ENCODE assay signal across 22 cellular contexts in the genomic region with DNA sequence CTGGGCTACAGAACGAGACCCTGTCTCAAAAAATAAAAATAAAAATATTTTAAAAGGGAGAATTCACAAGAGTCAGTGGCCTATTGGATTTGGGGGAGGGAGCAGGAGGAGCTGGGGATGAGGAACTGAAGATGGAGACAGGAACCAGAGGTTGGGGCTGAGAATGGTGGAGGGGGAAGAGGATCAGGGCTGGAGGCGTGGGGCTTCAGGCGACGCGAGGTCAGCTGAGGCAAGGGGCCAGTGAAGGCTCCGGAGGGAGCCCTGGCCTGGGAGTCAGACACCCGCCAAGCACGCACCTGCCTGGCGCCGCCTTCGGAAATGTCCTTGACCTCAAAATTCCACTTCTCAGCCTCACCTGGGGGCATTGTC. TPM values are rescaled to one million over a fixed set of nuclear protein-coding genes. Genes with fewer than 3 reads are reported as not detected.
DNase-seq lines count a peak whose midpoint lies in the region; ATAC-seq, FAIRE-seq and TF ChIP-seq lines count a peak whose summit lies in the region.
"Had no signal": no experiment of that assay in that cellular context is flagged by ENCODE, and none has a peak within 500 bp of the region (broad histone marks: within the 10 kb centered on the region; RNA-seq: fewer than 3 reads in every experiment).

No MANE protein-coding gene starts in this region.

- H3K27me3 Mint-ChIP-seq in brain: peaks cover 58% of the 10 kb centered on the region
- H3K27me3 Mint-ChIP-seq in progenitor cell of endocrine pancreas: peaks cover 57% of the 10 kb centered on the region

- no peaks in the 10 kb centered on the region for H3K4me1 ChIP-seq in HUES48 (ENCODE audit: control insufficient read depth, insufficient read depth, low read length)
- H3K4me1 ChIP-seq in keratinocyte (ENCODE audit: control insufficient read depth, extremely low read depth, insufficient read depth, low read length): no peaks in the 10 kb centered on the region
- H3K4me1 ChIP-seq: ascending aorta, foreskin keratinocyte had no signal

- no peak overlapping the region for H3K9ac ChIP-seq in HUES48 (ENCODE audit: low read depth, low read length)
- no peak overlapping the region for H3K9ac ChIP-seq in keratinocyte (ENCODE audit: control insufficient read depth, extremely low read depth, insufficient read depth, low read length)

- H3K27me3 ChIP-seq in HUES48 (ENCODE audit: control insufficient read depth, insufficient read depth, low read length) (peaks cover 48% of the 10 kb centered on the region), keratinocyte (ENCODE audit: control insufficient read depth, extremely low read depth, insufficient read depth, low read length) (peaks cover 56% of the 10 kb centered on the region)

- H3K4me1 Mint-ChIP-seq in brain (no peaks in the 10 kb centered on the region), progenitor cell of endocrine pancreas (ENCODE audit: low read depth) (peaks cover 1% of the 10 kb centered on the region)

- peak overlapping the region; percentile 56 for H3K4me3 ChIP-seq in HUES48 (ENCODE audit: low read depth, low read length)
- no peak overlapping the region for H3K4me3 ChIP-seq in keratinocyte (ENCODE audit: control insufficient read depth in 2 of 3, extremely low read depth in 1 of 3, insufficient read depth in 2 of 3, low read depth in 1 of 3, low read length in 3 of 3)

- ATAC-seq in GM21737 (IDR thresholded peaks at IDR 0.05; ENCODE audit: unreplicated experiment): no peak

- H3K9me3 ChIP-seq in HUES48 (ENCODE audit: control insufficient read depth, insufficient read depth, low read length) (no peaks in the 10 kb centered on the region), keratinocyte (ENCODE audit: control insufficient read depth, low read depth, low read length) (no peaks in the 10 kb centered on the region)
- H3K9me3 ChIP-seq: ascending aorta had no signal

- H4K20me1 ChIP-seq in keratinocyte (ENCODE audit: control insufficient read depth, extremely low read depth, insufficient read depth, low read length): no peaks in the 10 kb centered on the region

- no peaks in the 10 kb centered on the region for H3K79me2 ChIP-seq in keratinocyte (ENCODE audit: control insufficient read depth, insufficient read depth, low read length)

- H3K4me2 ChIP-seq in keratinocyte (ENCODE audit: control insufficient read depth, extremely low read depth, insufficient read depth, low read depth, low read length): peak overlapping the region; percentile 45

- TF ChIP-seq CTCF in brain (conservative IDR thresholded peaks at IDR 0.05) (no peak), keratinocyte (optimal IDR thresholded peaks at IDR 0.05 in 1 of 3, IDR thresholded peaks at IDR 0.05 in 1 of 3, conservative IDR thresholded peaks at IDR 0.05 in 1 of 3; ENCODE audit: extremely low read depth in 1 of 3, insufficient read depth in 2 of 3, low read length in 3 of 3) (no peak), progenitor cell of endocrine pancreas (IDR thresholded peaks at IDR 0.05; ENCODE audit: unreplicated experiment) (no peak)

- DNase-seq in keratinocyte (ENCODE audit: low read depth, low spot score) (no peak), progenitor cell of endocrine pancreas (ENCODE audit: low spot score, unreplicated experiment) (no peak), retina (no peak), inferior parietal cortex (ENCODE audit: extremely low spot score) (no peak)
- DNase-seq: activated T-cell treated with anti-CD3 and anti-CD28 coated beads, Interleukin-2, amount 50 U/mL, for 4 hours; AML-193; CD8-positive, alpha-beta memory T cell; cerebellar nuclear complex; effector CD4-positive, alpha-beta T cell; foreskin keratinocyte; hippocampal formation; naive B cell; NCI-H2081 treated with DMSO at 0.1 percent for 48 hours; PC-3; SHP77; stimulated activated naive CD4-positive, alpha-beta T cell treated with Interleukin-2 at 50 U/mL for 16 hours had no signal

- H3K27ac Mint-ChIP-seq in brain (no peak overlapping the region), progenitor cell of endocrine pancreas (no peak overlapping the region)
- H3K27ac Mint-ChIP-seq: activated CD4-positive, alpha-beta T cell treated with anti-CD3 and anti-CD28 coated beads for 36 hours; CD8-positive, alpha-beta memory T cell; naive B cell had no signal

- no peak for FAIRE-seq in keratinocyte (lab: Jason Lieb, UNC)

- H3K36me3 Mint-ChIP-seq in brain: no peaks in the 10 kb centered on the region
- no peaks in the 10 kb centered on the region for H3K36me3 Mint-ChIP-seq in progenitor cell of endocrine pancreas (ENCODE audit: insufficient read depth)
- H3K36me3 Mint-ChIP-seq: CD8-positive, alpha-beta memory T cell had no signal

- peaks cover 0 to 15% (median 10%) of the 10 kb centered on the region in 5 experiments for H3K9me3 Mint-ChIP-seq in brain
- H3K9me3 Mint-ChIP-seq in progenitor cell of endocrine pancreas (ENCODE audit: low read depth): no peaks in the 10 kb centered on the region
- H3K9me3 Mint-ChIP-seq: activated T-cell treated with anti-CD3 and anti-CD28 coated beads, Interleukin-2, amount 50 U/mL, for 4 hours had no signal

- no peak overlapping the region for H3K27ac ChIP-seq in HUES48 (ENCODE audit: low read depth, low read length)
- no peak overlapping the region for H3K27ac ChIP-seq in keratinocyte (ENCODE audit: control insufficient read depth, insufficient read depth, low read length)
- H3K27ac ChIP-seq: ascending aorta, foreskin keratinocyte had no signal

- peak overlapping the region in 3 of 5 experiments; percentile 77 to 81 (median 81) for H3K4me3 Mint-ChIP-seq in brain
- peak overlapping the region; percentile 63 for H3K4me3 Mint-ChIP-seq in progenitor cell of endocrine pancreas (ENCODE audit: low read depth)

- H3K36me3 ChIP-seq in HUES48 (ENCODE audit: control insufficient read depth, insufficient read depth, low read length) (no peaks in the 10 kb centered on the region), keratinocyte (ENCODE audit: control insufficient read depth in 2 of 2, extremely low read depth in 1 of 2, insufficient read depth in 2 of 2, low read length in 2 of 2) (no peaks in the 10 kb centered on the region)
- H3K36me3 ChIP-seq: ascending aorta had no signal

- H2AFZ ChIP-seq in keratinocyte (ENCODE audit: control insufficient read depth, low read length): no peak overlapping the region

- no peaks in the 10 kb centered on the region for H3K9me1 ChIP-seq in keratinocyte (ENCODE audit: control insufficient read depth, extremely low read depth, insufficient read depth, low read length)

- dilution Hi-C loops in keratinocyte (cut with MboI; ENCODE audit: extremely low pct_ligation_motif_present, low sequenced_read_pairs): no loop called here

RNA-seq across cellular contexts. Expression of a gene that starts 0.7 kb away (rescaled TPM):
- polyA plus RNA-seq in brain (ENCODE audit: insufficient read depth, low read depth, low replicate concordance): 12.9 TPM
- polyA plus RNA-seq in keratinocyte: not detected in 3 replicates
- polyA plus RNA-seq in keratinocyte (2011; ENCODE audit: low read depth): not detected
- not detected in 2 replicates for polyA plus RNA-seq in keratinocyte (2011; cell fraction: cytosol; rRNA removed)
- polyA plus RNA-seq in keratinocyte (2011; cell fraction: nucleus; rRNA removed): not detected in 2 replicates
- polyA plus RNA-seq in keratinocyte (2012; ENCODE audit: low replicate concordance): not detected in 2 replicates
- polyA minus RNA-seq in keratinocyte: not detected in 3 replicates
- polyA minus RNA-seq in keratinocyte (2011; cell fraction: cytosol; rRNA and poly(A)+ RNA removed): not detected
- polyA minus RNA-seq in keratinocyte (2011; cell fraction: nucleus; rRNA and poly(A)+ RNA removed): not detected in 2 replicates
- total RNA-seq in progenitor cell of endocrine pancreas: 0.22 TPM in 1 of 2 replicates, not detected in the other
- total RNA-seq: activated CD4-positive, alpha-beta T cell treated with anti-CD3 and anti-CD28 coated beads for 36 hours; activated CD8-positive, alpha-beta memory T cell treated with anti-CD3 and anti-CD28 coated beads for 36 hours; activated T-cell treated with anti-CD3 and anti-CD28 coated beads, Interleukin-2, amount 50 U/mL, for 4 hours; ascending aorta; CD8-positive, alpha-beta memory T cell; foreskin keratinocyte; PC-3 had no signal
- polyA plus RNA-seq: CD8-positive, alpha-beta memory T cell; foreskin keratinocyte had no signal

RNA-seq across cellular contexts. Expression of a gene that starts 39.3 kb away (rescaled TPM):
- polyA plus RNA-seq in brain (ENCODE audit: insufficient read depth, low read depth, low replicate concordance) (0.61 TPM), keratinocyte (0.37 to 3.0 TPM (median 0.63 TPM) in 3 replicates)
- 2.4 TPM for polyA plus RNA-seq in keratinocyte (2011; ENCODE audit: low read depth)
- 0.60 and 0.74 TPM in 2 replicates for polyA plus RNA-seq in keratinocyte (2011; cell fraction: cytosol; rRNA removed)
- 0.98 and 1.7 TPM in 2 replicates for polyA plus RNA-seq in keratinocyte (2011; cell fraction: nucleus; rRNA removed)
- 0.61 and 3.3 TPM in 2 replicates for polyA plus RNA-seq in keratinocyte (2012; ENCODE audit: low replicate concordance)
- 0.13 to 2.0 TPM (median 0.64 TPM) in 3 replicates for polyA minus RNA-seq in keratinocyte
- 2.7 TPM for polyA minus RNA-seq in keratinocyte (2011; cell fraction: cytosol; rRNA and poly(A)+ RNA removed)
- 2.0 and 2.1 TPM in 2 replicates for polyA minus RNA-seq in keratinocyte (2011; cell fraction: nucleus; rRNA and poly(A)+ RNA removed)
- total RNA-seq in progenitor cell of endocrine pancreas: 0.29 and 0.36 TPM in 2 replicates
- total RNA-seq: ascending aorta had no signal
- polyA plus RNA-seq: CD8-positive, alpha-beta memory T cell had no signal

Comparison
In these comparisons a context has a peak if more than half of its experiments do, and no peak if none do; other contexts are left out.
1. RNA of a gene that starts 0.7 kb away (polyA plus RNA-seq): 12.9 TPM in brain (single experiment); not detected in keratinocyte; every median in the first group is over 10 times any median in the second.